Comparison of ENCODE assay signal across 8 cellular contexts in genomic region chr9:34633851-34634550, GRCh38. TPM values are rescaled to one million over a fixed set of nuclear protein-coding genes. Genes with fewer than 3 reads are reported as not detected.
A peak's percentile ranks its signal among the peaks of the same experiment; 100 is the strongest.
DNase-seq lines count a peak whose midpoint lies in the region; ATAC-seq and TF ChIP-seq lines count a peak whose summit lies in the region.

No MANE protein-coding gene starts in this region.

- no peaks in the 10 kb centered on the region for H3K27me3 ChIP-seq in CD8-positive, alpha-beta memory T cell (ENCODE audit: insufficient read depth, low read length, poor library complexity, severe bottlenecking)
- H3K27me3 ChIP-seq in GM23338 (ENCODE audit: insufficient read depth) (peaks cover 52% of the 10 kb centered on the region), liver (ENCODE audit: control insufficient read depth in 4 of 4, insufficient read depth in 4 of 4, low read length in 3 of 4) (no peaks in the 10 kb centered on the region)

- H3K4me1 Mint-ChIP-seq in CD8-positive, alpha-beta memory T cell = peaks cover 40 to 45% (median 44%) of the 10 kb centered on the region in 3 donors
- H3K4me1 Mint-ChIP-seq in GM23338 (peaks cover 38% of the 10 kb centered on the region), chondrocyte (ENCODE audit: low read depth) (peaks cover 41% of the 10 kb centered on the region)

- H3K36me3 ChIP-seq in CD8-positive, alpha-beta memory T cell (ENCODE audit: insufficient read depth, low read length) = peaks cover 6% of the 10 kb centered on the region
- H3K36me3 ChIP-seq in GM23338 (ENCODE audit: insufficient read depth) = no peaks in the 10 kb centered on the region
- H3K36me3 ChIP-seq in liver (ENCODE audit: control insufficient read depth in 4 of 4, insufficient read depth in 3 of 4, low read depth in 1 of 4, low read length in 3 of 4) = peaks cover 0 to 4% (median 2%) of the 10 kb centered on the region in 4 donors

- ATAC-seq in GM23338 (peak; percentile 32), GM19023 (IDR thresholded peaks at IDR 0.05; ENCODE audit: unreplicated experiment) (no peak)

- H3K9me3 ChIP-seq in CD8-positive, alpha-beta memory T cell (ENCODE audit: low read length) = no peaks in the 10 kb centered on the region
- H3K9me3 ChIP-seq in liver (ENCODE audit: control insufficient read depth in 4 of 4, low read length in 3 of 4) = no peaks in the 10 kb centered on the region

- TF ChIP-seq RAD21 in liver (IDR thresholded peaks at IDR 0.05) = peak; percentile 90 to 92

- POLR2A ChIA-PET in CD8-positive, alpha-beta memory T cell (lab: Charles Lee) = interaction anchor here (0.7 to 2.8 kb wide), 4 partner anchors 14 to 23 kb away, joined by 3 to 12 read pairs (median 6); partner anchors contain the start of genes DCTN3 and RPP25L

- H3K4me2 ChIP-seq in GM23338 = no peak overlapping the region

- H3K9ac ChIP-seq in liver (ENCODE audit: low read depth in 1 of 2, low read length in 2 of 2) = no peak overlapping the region

- H3F3A ChIP-seq in GM23338 (replicated peaks; ENCODE audit: low read depth) = peaks cover 8% of the 10 kb centered on the region; the same call in 1 of the 2 replicates

- no peaks in the 10 kb centered on the region for H3K9me3 Mint-ChIP-seq in CD8-positive, alpha-beta memory T cell
- H3K9me3 Mint-ChIP-seq in GM23338 (no peaks in the 10 kb centered on the region), chondrocyte (ENCODE audit: low read depth) (no peaks in the 10 kb centered on the region)

- peak; percentile 92 to 94 for TF ChIP-seq CTCF in GM23338 (conservative IDR thresholded peaks at IDR 0.05; ENCODE audit: low read depth in 2 of 2)
- peak; percentile 92 for TF ChIP-seq CTCF in chondrocyte (IDR thresholded peaks at IDR 0.05)
- TF ChIP-seq CTCF in liver (IDR thresholded peaks at IDR 0.05; ENCODE audit: low read depth, low read length, missing input control) = peak; percentile 86

- H3K79me2 ChIP-seq in GM23338 (replicated peaks; ENCODE audit: insufficient read depth) = peaks cover 12% of the 10 kb centered on the region; the same call in 1 of the 2 replicates

- peak overlapping the region in 3 of 7 donors; percentile 43 to 80 (median 79) for H3K4me3 Mint-ChIP-seq in CD8-positive, alpha-beta memory T cell
- H3K4me3 Mint-ChIP-seq in GM23338 = no peak overlapping the region
- no peak overlapping the region for H3K4me3 Mint-ChIP-seq in chondrocyte (ENCODE audit: unreplicated experiment)

- H2AFZ ChIP-seq in GM23338 = no peak overlapping the region

- no peaks in the 10 kb centered on the region for H3K9me2 ChIP-seq in GM23338 (ENCODE audit: insufficient read depth)

- peaks cover 3% of the 10 kb centered on the region for H4K20me1 ChIP-seq in GM23338 (replicated peaks; ENCODE audit: insufficient read depth)

- peak; percentile 58 to 82 (median 69) for DNase-seq in CD8-positive, alpha-beta memory T cell
- DNase-seq in GM23338 (ENCODE audit: low spot score) (peak; percentile 80), NCI-H345 treated with DMSO at 0.1 percent for 48 hours (lab: John Stamatoyannopoulos, UW; ENCODE audit: unreplicated experiment) (peak; percentile 28), chondrocyte (ENCODE audit: low spot score) (no peak)
- DNase-seq in activated CD4-positive, alpha-beta T cell treated with anti-CD3 and anti-CD28 coated beads for 24 hours (ENCODE audit: low read depth in 2 of 2) = peak; percentile 59 to 65
- peak in 2 of 3 experiments; percentile 52 to 56 for DNase-seq in stimulated activated CD4-positive, alpha-beta T cell treated with anti-CD3 and anti-CD28 coated beads, TNF-alpha, amount 100 ng/mL, for 4 hours (ENCODE audit: low read depth in 3 of 3)

- CTCF ChIA-PET in CD8-positive, alpha-beta memory T cell (lab: Charles Lee) = interaction anchor here (0.7 to 9.5 kb wide), 14 partner anchors 11 to 230 kb away, joined by 3 to 141 read pairs (median 14); partner anchors contain the start of genes CCL27, DCTN3, GALT and RPP25L

- H3K36me3 Mint-ChIP-seq in CD8-positive, alpha-beta memory T cell = peaks cover 0 to 21% (median 0%) of the 10 kb centered on the region in 3 donors
- peaks cover 26% of the 10 kb centered on the region for H3K36me3 Mint-ChIP-seq in GM23338 (ENCODE audit: low read depth)
- H3K36me3 Mint-ChIP-seq in chondrocyte (ENCODE audit: low read depth) = peaks cover 2% of the 10 kb centered on the region

- no peak overlapping the region for H3K27ac ChIP-seq in CD8-positive, alpha-beta memory T cell (ENCODE audit: low read depth, low read length)
- no peak overlapping the region for H3K27ac ChIP-seq in GM23338 (ENCODE audit: low read depth)
- H3K27ac ChIP-seq in liver (ENCODE audit: low read depth in 1 of 2, low read length in 2 of 2) = no peak overlapping the region

- H3K4me1 ChIP-seq in CD8-positive, alpha-beta memory T cell (ENCODE audit: insufficient read depth, low read length) = peaks cover 27% of the 10 kb centered on the region
- H3K4me1 ChIP-seq in GM23338 (ENCODE audit: insufficient read depth) = peaks cover 8% of the 10 kb centered on the region
- peaks cover 8 to 87% (median 79%) of the 10 kb centered on the region in 4 donors for H3K4me1 ChIP-seq in liver (ENCODE audit: control insufficient read depth in 4 of 4, insufficient read depth in 4 of 4, low read length in 3 of 4)

- WGBS in liver = 22% methylated on average over 3 of the region's 3 CpGs

- H3K27ac Mint-ChIP-seq in CD8-positive, alpha-beta memory T cell = peak overlapping the region in 4 of 8 donors; percentile 24 to 66 (median 58)
- H3K27ac Mint-ChIP-seq in GM23338 (no peak overlapping the region), chondrocyte (ENCODE audit: unreplicated experiment) (no peak overlapping the region)

- H3K4me3 ChIP-seq in CD8-positive, alpha-beta memory T cell (ENCODE audit: low read length) = no peak overlapping the region
- H3K4me3 ChIP-seq in GM23338 (no peak overlapping the region), liver (ENCODE audit: low read depth in 1 of 3, low read length in 3 of 3) (no peak overlapping the region)

- peaks cover 14 to 18% of the 10 kb centered on the region in 2 donors for H3K27me3 Mint-ChIP-seq in CD8-positive, alpha-beta memory T cell
- H3K27me3 Mint-ChIP-seq in GM23338 (ENCODE audit: insufficient read depth, low read depth, poor library complexity) (peaks cover 41% of the 10 kb centered on the region), chondrocyte (ENCODE audit: low read depth) (peaks cover 26% of the 10 kb centered on the region)

TF ChIP-seq in GM23338, 12 proteins besides CTCF, POLR2A, EP300 and RAD21:
- TF ChIP-seq NANOG (IDR thresholded peaks at IDR 0.05; ENCODE audit: borderline replicate concordance) = no peak
- TF ChIP-seq POLR2AphosphoS5 (IDR thresholded peaks at IDR 0.05; ENCODE audit: low read depth) = peak; percentile 34; the same call in 1 of the 2 replicates

TF ChIP-seq in liver, 16 proteins besides CTCF, POLR2A, EP300 and RAD21 (continues in another document):
- no peak for TF ChIP-seq ZBTB33 (IDR thresholded peaks at IDR 0.05)
- TF ChIP-seq NR2F2 (IDR thresholded peaks at IDR 0.05) = no peak
- peak in 1 of 2 donors; percentile 9 for TF ChIP-seq RXRA (IDR thresholded peaks at IDR 0.05)
- TF ChIP-seq HNF4G (IDR thresholded peaks at IDR 0.05) = no peak
- TF ChIP-seq FOXA1 (IDR thresholded peaks at IDR 0.05) = no peak

RNA-seq across cellular contexts. Expression of gene SIGMAR1, which starts 3.6 kb away (rescaled TPM):
- total RNA-seq in CD8-positive, alpha-beta memory T cell = 100 to 1,000 TPM; 138 to 141 TPM
- polyA plus RNA-seq in CD8-positive, alpha-beta memory T cell = 95.4 TPM
- total RNA-seq in GM23338 (2014; rRNA removed; shearing (Covaris generic)) = 104 and 167 TPM in 2 replicates
- 76.4 and 82.3 TPM in 2 replicates for polyA plus RNA-seq in GM23338 (2016; fragmentation: Nextera tagmentation; extraction: Ambion mirVana)
- 71.6 to 84.9 TPM (median 76.7 TPM) in 3 replicates for total RNA-seq in chondrocyte
- total RNA-seq in liver = 100 to 1,000 TPM; 116 to 161 TPM
- 100 to 1,000 TPM; 196 to 210 TPM for polyA plus RNA-seq in liver

RNA-seq across cellular contexts. Expression of gene ARID3C, which starts 5.1 kb away (rescaled TPM):
- total RNA-seq in CD8-positive, alpha-beta memory T cell = under 1 TPM; 0.22 to 0.44 TPM
- not detected for polyA plus RNA-seq in CD8-positive, alpha-beta memory T cell
- 0.49 TPM in 1 of 2 replicates, not detected in the other for total RNA-seq in GM23338 (2014; rRNA removed; shearing (Covaris generic))
- polyA plus RNA-seq in GM23338 (2016; fragmentation: Nextera tagmentation; extraction: Ambion mirVana) (not detected in 2 replicates), liver (1 to 10 TPM in 1 of 2 donors, under 1 TPM in 1; 0.58 to 1.1 TPM)
- total RNA-seq in chondrocyte (0.20 TPM in 1 of 3 replicates, not detected in the others), liver (1 to 10 TPM; 2.2 to 2.6 TPM)

RNA-seq across cellular contexts. Expression of gene GALT, which starts 12.5 kb away (rescaled TPM):
- 10 to 100 TPM; 41.7 to 43.0 TPM for total RNA-seq in CD8-positive, alpha-beta memory T cell
- 42.8 TPM for polyA plus RNA-seq in CD8-positive, alpha-beta memory T cell
- 14.5 and 31.5 TPM in 2 replicates for total RNA-seq in GM23338 (2014; rRNA removed; shearing (Covaris generic))
- polyA plus RNA-seq in GM23338 (2016; fragmentation: Nextera tagmentation; extraction: Ambion mirVana) (31.6 and 35.1 TPM in 2 replicates), liver (100 to 1,000 TPM in 1 of 2 donors, 10 to 100 TPM in 1; 69.3 to 196 TPM)
- total RNA-seq in chondrocyte (35.5 to 51.8 TPM (median 38.2 TPM) in 3 replicates), liver (100 to 1,000 TPM in 1 of 2 donors, 10 to 100 TPM in 1; 58.6 to 161 TPM)

RNA-seq across cellular contexts. Expression of gene DCTN3, which starts 13.7 kb away (rescaled TPM):
- total RNA-seq in CD8-positive, alpha-beta memory T cell = 10 to 100 TPM; 83.3 to 83.4 TPM
- polyA plus RNA-seq in CD8-positive, alpha-beta memory T cell = 128 TPM
- total RNA-seq in GM23338 (2014; rRNA removed; shearing (Covaris generic)) = 12.9 and 20.6 TPM in 2 replicates
- 17.9 and 23.2 TPM in 2 replicates for polyA plus RNA-seq in GM23338 (2016; fragmentation: Nextera tagmentation; extraction: Ambion mirVana)
- 79.5 to 105 TPM (median 79.5 TPM) in 3 replicates for total RNA-seq in chondrocyte
- 10 to 100 TPM; 24.9 to 51.9 TPM for total RNA-seq in liver
- 10 to 100 TPM; 44.6 to 48.7 TPM for polyA plus RNA-seq in liver

RNA-seq across cellular contexts. Expression of gene IL11RA, which starts 18.0 kb away (rescaled TPM):
- 10 to 100 TPM; 15.6 to 16.5 TPM for total RNA-seq in CD8-positive, alpha-beta memory T cell
- polyA plus RNA-seq in CD8-positive, alpha-beta memory T cell = 5.3 TPM
- 4.9 and 5.8 TPM in 2 replicates for total RNA-seq in GM23338 (2014; rRNA removed; shearing (Covaris generic))
- 3.1 and 4.0 TPM in 2 replicates for polyA plus RNA-seq in GM23338 (2016; fragmentation: Nextera tagmentation; extraction: Ambion mirVana)
- 32.0 to 33.7 TPM (median 32.9 TPM) in 3 replicates for total RNA-seq in chondrocyte
- total RNA-seq in liver = 10 to 100 TPM; 14.8 to 35.3 TPM
- polyA plus RNA-seq in liver = 10 to 100 TPM in 1 of 2 donors, 1 to 10 TPM in 1; 10.0 to 14.7 TPM
